Comparison of ENCODE assay signal across 2 cellular contexts in the genomic region with DNA sequence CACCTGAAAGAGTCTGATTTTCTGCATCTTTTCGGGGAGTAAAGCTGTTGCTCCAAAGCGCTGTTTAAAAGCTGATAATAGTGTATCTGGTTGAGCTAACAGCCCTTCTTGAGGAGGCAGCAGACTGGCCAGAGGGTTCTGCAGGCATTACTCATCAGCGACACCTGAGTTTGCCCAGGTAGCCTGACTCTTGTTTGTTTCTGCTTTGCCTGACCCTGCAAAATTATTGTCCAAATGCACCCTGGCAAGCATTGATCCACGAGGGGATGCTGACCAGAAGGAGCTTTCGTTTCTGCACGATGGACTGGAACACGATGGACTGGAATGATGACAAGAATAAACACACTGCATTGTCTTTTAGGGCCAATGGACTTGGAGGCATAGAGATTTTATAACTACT.
TF ChIP-seq lines count a peak whose summit lies in the region.

No MANE protein-coding gene starts in this region.

TF ChIP-seq in SK-N-SH, 30 proteins besides CTCF, POLR2A, EP300 and RAD21 (continued from another document):
- TF ChIP-seq REST (IDR thresholded peaks at IDR 0.05; ENCODE audit: low read depth, low read length), result no peak
- TF ChIP-seq, protein P1, sequence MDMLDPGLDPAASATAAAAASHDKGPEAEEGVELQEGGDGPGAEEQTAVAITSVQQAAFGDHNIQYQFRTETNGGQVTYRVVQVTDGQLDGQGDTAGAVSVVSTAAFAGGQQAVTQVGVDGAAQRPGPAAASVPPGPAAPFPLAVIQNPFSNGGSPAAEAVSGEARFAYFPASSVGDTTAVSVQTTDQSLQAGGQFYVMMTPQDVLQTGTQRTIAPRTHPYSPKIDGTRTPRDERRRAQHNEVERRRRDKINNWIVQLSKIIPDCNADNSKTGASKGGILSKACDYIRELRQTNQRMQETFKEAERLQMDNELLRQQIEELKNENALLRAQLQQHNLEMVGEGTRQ (IDR thresholded peaks at IDR 0.05; ENCODE audit: borderline replicate concordance, low read depth, low read length), result no peak
- no peak for TF ChIP-seq CHD2 (IDR thresholded peaks at IDR 0.05; ENCODE audit: low read length, partially characterized antibody)
- no peak for TF ChIP-seq MAX (IDR thresholded peaks at IDR 0.05; ENCODE audit: low read depth)
- TF ChIP-seq TCF12 (IDR thresholded peaks at IDR 0.05), result no peak

TF ChIP-seq in SK-N-SH treated with all-trans-retinoic acid at 6 μM for 48 hours, 23 proteins besides CTCF, POLR2A, EP300 and RAD21 (continued from another document):
- TF ChIP-seq, protein P2, sequence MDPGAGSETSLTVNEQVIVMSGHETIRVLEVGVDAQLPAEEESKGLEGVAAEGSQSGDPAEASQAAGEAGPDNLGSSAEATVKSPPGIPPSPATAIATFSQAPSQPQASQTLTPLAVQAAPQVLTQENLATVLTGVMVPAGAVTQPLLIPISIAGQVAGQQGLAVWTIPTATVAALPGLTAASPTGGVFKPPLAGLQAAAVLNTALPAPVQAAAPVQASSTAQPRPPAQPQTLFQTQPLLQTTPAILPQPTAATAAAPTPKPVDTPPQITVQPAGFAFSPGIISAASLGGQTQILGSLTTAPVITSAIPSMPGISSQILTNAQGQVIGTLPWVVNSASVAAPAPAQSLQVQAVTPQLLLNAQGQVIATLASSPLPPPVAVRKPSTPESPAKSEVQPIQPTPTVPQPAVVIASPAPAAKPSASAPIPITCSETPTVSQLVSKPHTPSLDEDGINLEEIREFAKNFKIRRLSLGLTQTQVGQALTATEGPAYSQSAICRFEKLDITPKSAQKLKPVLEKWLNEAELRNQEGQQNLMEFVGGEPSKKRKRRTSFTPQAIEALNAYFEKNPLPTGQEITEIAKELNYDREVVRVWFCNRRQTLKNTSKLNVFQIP (CRISPR knock-in tag; IDR thresholded peaks at IDR 0.05; ENCODE audit: borderline replicate concordance, low read depth), result no peak
- TF ChIP-seq ZFP3 (CRISPR knock-in tag; IDR thresholded peaks at IDR 0.05) (no peak), TOX (CRISPR knock-in tag; IDR thresholded peaks at IDR 0.05; ENCODE audit: borderline replicate concordance) (no peak), ZNF70 (CRISPR knock-in tag; IDR thresholded peaks at IDR 0.05) (no peak), RARB (CRISPR knock-in tag; IDR thresholded peaks at IDR 0.05) (no peak), ESRRG (CRISPR knock-in tag; IDR thresholded peaks at IDR 0.05) (no peak), PATZ1 (CRISPR knock-in tag; IDR thresholded peaks at IDR 0.05; ENCODE audit: borderline replicate concordance) (no peak), TCF4 (CRISPR knock-in tag; IDR thresholded peaks at IDR 0.05; ENCODE audit: borderline replicate concordance) (no peak)
